ENCODE assay signal across 15 cellular contexts in the genomic region with DNA sequence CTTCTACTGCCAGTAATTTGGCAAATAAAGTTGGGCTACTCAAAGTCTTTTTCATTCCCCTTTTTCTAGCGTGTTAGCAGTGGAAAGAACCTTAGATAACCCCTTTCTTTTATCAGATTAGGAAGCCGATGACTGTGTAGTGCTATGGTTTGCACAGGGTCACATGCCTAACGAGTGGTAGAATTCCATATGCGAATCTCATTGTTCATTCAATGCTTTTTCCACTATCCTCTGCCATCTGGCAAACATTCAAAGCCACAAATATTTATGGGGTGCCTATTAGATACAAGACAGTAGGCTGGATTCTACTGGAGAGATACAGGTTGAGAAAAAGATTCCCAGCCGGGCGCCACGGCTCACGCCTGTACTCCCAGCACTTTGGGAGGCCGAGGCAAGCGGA. TPM values are rescaled to one million over a fixed set of nuclear protein-coding genes. Genes with fewer than 3 reads are reported as not detected.
A peak's percentile ranks its signal among the peaks of the same experiment; 100 is the strongest.
DNase-seq lines count a peak whose midpoint lies in the region; ATAC-seq, FAIRE-seq and TF ChIP-seq lines count a peak whose summit lies in the region.
"Had no signal": no experiment of that assay in that cellular context is flagged by ENCODE, and none has a peak within 500 bp of the region (broad histone marks: within the 10 kb centered on the region; RNA-seq: fewer than 3 reads in every experiment).

No MANE protein-coding gene starts in this region.

- no peak for FAIRE-seq in urothelium cell line (lab: Jason Lieb, UNC)
- FAIRE-seq: colon, small intestine had no signal

- no peaks in the 10 kb centered on the region for H3K9me3 ChIP-seq in SK-N-MC (ENCODE audit: low read depth, low read length)

- no peak for TF ChIP-seq CTCF in fibroblast of the aortic adventitia (IDR thresholded peaks at IDR 0.05; ENCODE audit: insufficient read depth, low read length)

- peak overlapping the region; percentile 87 for H3K27ac ChIP-seq in SK-N-MC
- H3K27ac ChIP-seq: 22Rv1 had no signal

- H3K4me3 ChIP-seq in SK-N-MC, result peak overlapping the region; percentile 28
- no peak overlapping the region for H3K4me3 ChIP-seq in fibroblast of the aortic adventitia (ENCODE audit: low read depth, low read length)

- ATAC-seq in HG03457 (IDR thresholded peaks at IDR 0.05; ENCODE audit: unreplicated experiment) (no peak), HG03571 (IDR thresholded peaks at IDR 0.05; ENCODE audit: unreplicated experiment) (no peak)
- ATAC-seq: left cardiac atrium; natural killer cell treated with Interleukin-12 subunit alpha and Interleukin-12 subunit beta and Interleukin-15 and Interleukin-18, amount 100 ng/mL, for 72 hours had no signal

- no peaks in the 10 kb centered on the region for H3K36me3 ChIP-seq in SK-N-MC (ENCODE audit: insufficient read depth, low read length)

- DNase-seq in NCI-H1105 treated with DMSO at 0.1 percent for 48 hours (lab: John Stamatoyannopoulos, UW), result peak; percentile 27
- no peak for DNase-seq in NCI-H1105 (lab: John Stamatoyannopoulos, UW)
- peak; percentile 76 for DNase-seq in SK-N-MC (ENCODE audit: low read depth, low spot score)
- peak; percentile 75 for DNase-seq in fibroblast of the aortic adventitia (ENCODE audit: low read depth)
- DNase-seq in urothelium cell line (ENCODE audit: low spot score), result peak; percentile 76
- no peak for DNase-seq in activated CD8-positive, alpha-beta memory T cell treated with anti-CD3 and anti-CD28 coated beads for 24 hours
- DNase-seq: activated naive CD4-positive, alpha-beta T cell treated with Interleukin-2 at 50 U/mL for 16 hours; left cardiac atrium; NCI-H2171; small intestine had no signal

- H3K9ac ChIP-seq in SK-N-MC (ENCODE audit: insufficient read length), result no peak overlapping the region

RNA-seq across cellular contexts. Expression of a gene that starts 14.9 kb away (rescaled TPM):
- 12.3 and 14.7 TPM in 2 replicates for total RNA-seq in fibroblast of the aortic adventitia (ENCODE audit: low replicate concordance)

RNA-seq across cellular contexts. Expression of a gene that starts 39.9 kb away (rescaled TPM):
- 18.6 and 21.6 TPM in 2 replicates for total RNA-seq in fibroblast of the aortic adventitia (ENCODE audit: low replicate concordance)

RNA-seq across cellular contexts. Expression of a gene that starts 51.0 kb away (rescaled TPM):
- 21.2 and 28.3 TPM in 2 replicates for total RNA-seq in fibroblast of the aortic adventitia (ENCODE audit: low replicate concordance)

Comparison
In these comparisons a context has a peak if more than half of its experiments do, and no peak if none do; other contexts are left out.
1. DNase-seq: peak in NCI-H1105 treated with DMSO at 0.1 percent for 48 hours (single experiment), SK-N-MC (single experiment), fibroblast of the aortic adventitia (single experiment) and urothelium cell line (single experiment); none in NCI-H1105 (single experiment) and activated CD8-positive, alpha-beta memory T cell treated with anti-CD3 and anti-CD28 coated beads for 24 hours (single experiment).